8 cellular contexts compared by ENCODE assay signal in genomic region chr3:187748050-187748481, GRCh38. TPM values are rescaled to one million over a fixed set of nuclear protein-coding genes. Genes with fewer than 3 reads are reported as not detected.
DNase-seq lines count a peak whose midpoint lies in the region; ATAC-seq and TF ChIP-seq lines count a peak whose summit lies in the region.

No MANE protein-coding gene starts in this region.

- H3K4me2 ChIP-seq in parathyroid adenoma (ENCODE audit: low read length): no peak overlapping the region

- intact Hi-C loops in transverse colon (cut with DNase I; ENCODE audit: low total_unique reads): loop anchor here (5.0 to 10.0 kb wide), 2 partner anchors 157 to 304 kb away; no protein-coding TSS in a partner anchor

- ATAC-seq in GM18867 (IDR thresholded peaks at IDR 0.05; ENCODE audit: unreplicated experiment): peak; percentile 31

- H3K4me3 ChIP-seq in AG04450 (ENCODE audit: low read depth, low read length) (no peak overlapping the region), parathyroid adenoma (ENCODE audit: low read depth, low read length) (no peak overlapping the region), transverse colon (no peak overlapping the region)

- H3K36me3 ChIP-seq in parathyroid adenoma (ENCODE audit: control insufficient read depth, insufficient read depth, low read length) (no peaks in the 10 kb centered on the region), transverse colon (no peaks in the 10 kb centered on the region)

- 6% methylated on average over 2 of the region's 2 CpGs; no CpG with 5 or more reads in 1 of the 2 donors for WGBS in transverse colon (ENCODE audit: low coverage in 1 of 2), 2 donors

- TF ChIP-seq CTCF in AG04450 (IDR thresholded peaks at IDR 0.05; ENCODE audit: low read depth, low read length): peak; percentile 99
- TF ChIP-seq CTCF in parathyroid adenoma (IDR thresholded peaks at IDR 0.05): peak; percentile 97
- peak; percentile 96 to 98 (median 97) for TF ChIP-seq CTCF in transverse colon (IDR thresholded peaks at IDR 0.05)

- CTCF ChIA-PET in AG04450 (lab: Charles Lee): interaction anchor here (0.6 to 6.5 kb wide), 44 partner anchors 7 to 1207 kb away, joined by 3 to 96 read pairs (median 4); no protein-coding TSS in a partner anchor

- TF ChIP-seq EP300 in transverse colon (IDR thresholded peaks at IDR 0.05; ENCODE audit: low read depth): no peak

- TF ChIP-seq POLR2A in transverse colon (IDR thresholded peaks at IDR 0.05): no peak

- POLR2A ChIA-PET in AG04450 (lab: Yijun Ruan, JAX): no interaction called here

- H3K9ac ChIP-seq in parathyroid adenoma: no peak overlapping the region

- H2AFZ ChIP-seq in parathyroid adenoma: peak overlapping the region; percentile 6

- H3K4me1 ChIP-seq in parathyroid adenoma (peaks cover 21% of the 10 kb centered on the region), transverse colon (peaks cover 5 to 54% (median 30%) of the 10 kb centered on the region in 4 donors)

- H3K9me3 ChIP-seq in AG04450 (ENCODE audit: control insufficient read depth, insufficient read depth, low read length): no peaks in the 10 kb centered on the region
- no peaks in the 10 kb centered on the region for H3K9me3 ChIP-seq in parathyroid adenoma (ENCODE audit: control insufficient read depth, low read length)
- no peaks in the 10 kb centered on the region for H3K9me3 ChIP-seq in transverse colon

- no peak for DNase-seq in AG04450 (ENCODE audit: low read depth, low spot score)
- peak; percentile 67 for DNase-seq in LoVo (ENCODE audit: low spot score)
- DNase-seq in SHP77 treated with DMSO at 0.1 percent for 48 hours (lab: John Stamatoyannopoulos, UW): peak; percentile 76
- peak; percentile 86 for DNase-seq in activated gamma-delta T cell treated with anti-CD3 and anti-CD28 coated beads, Interleukin-2, amount 50 U/mL, for 16 hours (ENCODE audit: low read depth)
- peak; percentile 90 for DNase-seq in globus pallidus (ENCODE audit: low spot score)
- DNase-seq in transverse colon: peak; percentile 96

- no peaks in the 10 kb centered on the region for H3K79me2 ChIP-seq in parathyroid adenoma

- H3K27ac ChIP-seq in AG04450 (ENCODE audit: low read depth, low read length) (no peak overlapping the region), parathyroid adenoma (peak overlapping the region; percentile 100), transverse colon (peak overlapping the region; percentile 74 to 99 (median 94))

- in situ Hi-C loops in transverse colon (cut with MboI; ENCODE audit: low pct_ligation_motif_present in 1 of 4, low pct_unique_long_range_greater_than_20kb in 1 of 4, low sequenced_read_pairs in 3 of 4): loop anchor here (10.0 to 25.0 kb wide), 7 partner anchors 407 to 1389 kb away; partner anchors contain the start of gene LPP (in 2 of the 4)

- H3K27me3 ChIP-seq in AG04450 (ENCODE audit: control insufficient read depth, insufficient read depth, low read length): peaks cover 3% of the 10 kb centered on the region
- no peaks in the 10 kb centered on the region for H3K27me3 ChIP-seq in parathyroid adenoma (ENCODE audit: control insufficient read depth, insufficient read depth, low read length)
- no peaks in the 10 kb centered on the region for H3K27me3 ChIP-seq in transverse colon

RNA-seq across cellular contexts. Expression of gene BCL6, which starts 2.8 kb away (rescaled TPM):
- polyA plus RNA-seq in AG04450 (2011; rRNA removed): 12.8 and 19.2 TPM in 2 replicates
- polyA minus RNA-seq in AG04450 (2011; rRNA and poly(A)+ RNA removed): 38.5 and 41.9 TPM in 2 replicates
- 10 to 100 TPM; 18.7 to 65.5 (median 32.5) TPM for total RNA-seq in transverse colon

RNA-seq across cellular contexts. Expression of gene RTP2, which starts 45.7 kb away (rescaled TPM):
- polyA plus RNA-seq in AG04450 (2011; rRNA removed): not detected in 2 replicates
- not detected in 2 replicates for polyA minus RNA-seq in AG04450 (2011; rRNA and poly(A)+ RNA removed)
- not detected for total RNA-seq in transverse colon
